In genomic region chr9:120878188-120879130, GRCh38 we compare ENCODE assay signal across 8 cellular contexts. TPM values are rescaled to one million over a fixed set of nuclear protein-coding genes. Genes with fewer than 3 reads are reported as not detected.
DNase-seq lines count a peak whose midpoint lies in the region; ATAC-seq, FAIRE-seq and TF ChIP-seq lines count a peak whose summit lies in the region.

No MANE protein-coding gene starts in this region.

- TF ChIP-seq RAD21 in HepG2 (CRISPR knock-in tag; IDR thresholded peaks at IDR 0.05): no peak

- H3K27ac ChIP-seq in HepG2 (ENCODE audit: extremely low read length, insufficient read depth, low read length) (no peak overlapping the region), right lobe of liver (no peak overlapping the region), esophagus (ENCODE audit: low read depth in 2 of 2, low read length in 1 of 2) (peak overlapping the region; percentile 73 to 98), transverse colon (peak overlapping the region; percentile 87 to 96 (median 95)), suprapubic skin (no peak overlapping the region)

- H3K4me2 ChIP-seq in HepG2 (ENCODE audit: low read depth, low read length): peak overlapping the region; percentile 99

- no peaks in the 10 kb centered on the region for H4K20me1 ChIP-seq in HepG2 (ENCODE audit: insufficient read depth, low read length)

- H3K4me1 ChIP-seq in HepG2 (ENCODE audit: insufficient read depth, low read length) (peaks cover 52% of the 10 kb centered on the region), right lobe of liver (peaks cover 0 to 3% (median 0%) of the 10 kb centered on the region in 4 donors), esophagus (ENCODE audit: control insufficient read depth in 2 of 2, insufficient read depth in 2 of 2, low read length in 1 of 2) (peaks cover 3 to 17% of the 10 kb centered on the region in 2 donors), transverse colon (peaks cover 3 to 28% (median 18%) of the 10 kb centered on the region in 4 donors), suprapubic skin (peaks cover 26% of the 10 kb centered on the region)

- in situ Hi-C loops in HepG2 (cut with HindIII; ENCODE audit: extremely low pct_ligation_motif_present, low pct_unique_long_range_greater_than_20kb) (no loop called here), transverse colon (cut with MboI; ENCODE audit: low pct_ligation_motif_present in 1 of 4, low pct_unique_long_range_greater_than_20kb in 1 of 4, low sequenced_read_pairs in 3 of 4) (no loop called here)

- TF ChIP-seq EP300 in HepG2 (IDR thresholded peaks at IDR 0.05; ENCODE audit: low read depth in 2 of 2, low read length in 2 of 2): no peak
- no peak for TF ChIP-seq EP300 in HepG2 (CRISPR knock-in tag; IDR thresholded peaks at IDR 0.05; ENCODE audit: borderline replicate concordance)
- no peak for TF ChIP-seq EP300 in transverse colon (IDR thresholded peaks at IDR 0.05; ENCODE audit: low read depth)
- no peak for TF ChIP-seq EP300 in suprapubic skin (IDR thresholded peaks at IDR 0.05)

- no peaks in the 10 kb centered on the region for H3K9me3 ChIP-seq in HepG2 (ENCODE audit: low read length)
- H3K9me3 ChIP-seq in right lobe of liver: no peaks in the 10 kb centered on the region
- no peaks in the 10 kb centered on the region for H3K9me3 ChIP-seq in esophagus (ENCODE audit: control insufficient read depth in 2 of 2, insufficient read depth in 1 of 2, low read depth in 1 of 2, low read length in 1 of 2)
- no peaks in the 10 kb centered on the region for H3K9me3 ChIP-seq in transverse colon
- H3K9me3 ChIP-seq in suprapubic skin: no peaks in the 10 kb centered on the region

- peak overlapping the region; percentile 84; the same call in 1 of the 2 replicates for H3K9ac ChIP-seq in HepG2 (ENCODE audit: insufficient read depth, low read depth, low read length)

- no peak for DNase-seq in HepG2 (ENCODE audit: low spot score)
- no peak for DNase-seq in right lobe of liver
- DNase-seq in RPMI8226: peak; percentile 61
- DNase-seq in transverse colon: no peak
- DNase-seq in suprapubic skin (ENCODE audit: low spot score in 2 of 2): no peak

- intact Hi-C loops in HepG2 (cut with micrococcal nuclease; ENCODE audit: unreplicated experiment): loop anchor here (5.0 kb wide), 1 partner anchor 121 kb away; no protein-coding TSS in a partner anchor
- intact Hi-C loops in right lobe of liver (cut with DNase I): loop anchor here in 1 of 2 donors (10.0 kb wide), 1 partner anchor 46 kb away; the partner anchor contains the start of gene TRAF1
- intact Hi-C loops in transverse colon (cut with DNase I; ENCODE audit: low total_unique reads): no loop called here

- H3K79me2 ChIP-seq in HepG2 (ENCODE audit: insufficient read depth, low read length): peaks cover 14% of the 10 kb centered on the region

- no peak for FAIRE-seq in HepG2 (lab: Jason Lieb, UNC)

- BruUV-seq in HepG2 (replicated peaks; lab: Mats Ljungman, UMichigan): no TSS peak

- no peak for ATAC-seq in HepG2
- no peak for ATAC-seq in right lobe of liver
- no peak for ATAC-seq in GM19467 (IDR thresholded peaks at IDR 0.05; ENCODE audit: unreplicated experiment)
- ATAC-seq in GM18519 (IDR thresholded peaks at IDR 0.05; ENCODE audit: low FRiP score, unreplicated experiment): no peak

- WGBS in HepG2 (ENCODE audit: low lambda C conversion rate): 45% methylated on average over 8 of the region's 8 CpGs
- 63% methylated on average over 7 of the region's 8 CpGs for WGBS in right lobe of liver (ENCODE audit: insufficient coverage, low coverage, low lambda C conversion rate, missing lambda C conversion rate)
- 71 to 73% methylated on average over 8 of the region's 8 CpGs for WGBS in esophagus, 2 donors
- 61 to 80% methylated on average over 4 to 8 of the region's 8 CpGs for WGBS in transverse colon (ENCODE audit: low coverage in 1 of 2), 2 donors
- 74% methylated on average over 8 of the region's 8 CpGs for WGBS in suprapubic skin

- H2AFZ ChIP-seq in HepG2 (ENCODE audit: low read length): no peak overlapping the region

- no peak for TF ChIP-seq CTCF in HepG2 (CRISPR knock-in tag; IDR thresholded peaks at IDR 0.05)
- TF ChIP-seq CTCF in right lobe of liver (IDR thresholded peaks at IDR 0.05): no peak
- TF ChIP-seq CTCF in transverse colon (IDR thresholded peaks at IDR 0.05): no peak
- TF ChIP-seq CTCF in suprapubic skin (IDR thresholded peaks at IDR 0.05): no peak

- H3K36me3 ChIP-seq in HepG2 (replicated peaks in 1 of 2; ENCODE audit: control insufficient read depth in 1 of 2, insufficient read depth in 2 of 2, low read length in 2 of 2) (peaks cover 8 to 16% of the 10 kb centered on the region in 2 experiments; a peak in 4 of 5 replicates), right lobe of liver (no peaks in the 10 kb centered on the region), esophagus (ENCODE audit: control insufficient read depth in 2 of 2, insufficient read depth in 2 of 2, low read length in 1 of 2) (peaks cover 0 to under 1% of the 10 kb centered on the region in 2 donors), transverse colon (no peaks in the 10 kb centered on the region), suprapubic skin (no peaks in the 10 kb centered on the region)

- H3K4me3 ChIP-seq in HepG2 (replicated peaks in 1 of 3; ENCODE audit: insufficient read depth in 1 of 3, low read depth in 2 of 3, low read length in 3 of 3): peak overlapping the region; percentile 55 to 89 (median 77); a peak in 5 of 6 replicates
- H3K4me3 ChIP-seq in right lobe of liver: no peak overlapping the region
- H3K4me3 ChIP-seq in esophagus (ENCODE audit: low read depth in 1 of 2, low read length in 2 of 2): peak overlapping the region in 1 of 2 donors; percentile 61
- H3K4me3 ChIP-seq in transverse colon: peak overlapping the region in 1 of 4 donors; percentile 66
- H3K4me3 ChIP-seq in suprapubic skin: no peak overlapping the region

- CTCF ChIA-PET in HepG2 (lab: Yijun Ruan, JAX; ENCODE audit: low intra/inter-chr PET ratio, low total read pairs): no interaction called here

- TF ChIP-seq POLR2A in HepG2 (IDR thresholded peaks at IDR 0.05; ENCODE audit: insufficient read depth in 1 of 2, low read depth in 2 of 2, low read length in 2 of 2) (no peak), right lobe of liver (IDR thresholded peaks at IDR 0.05) (no peak), transverse colon (IDR thresholded peaks at IDR 0.05) (no peak), suprapubic skin (IDR thresholded peaks at IDR 0.05) (no peak)

- H3K27me3 ChIP-seq in HepG2 (ENCODE audit: control insufficient read depth in 1 of 2, insufficient read depth in 2 of 2, low read length in 2 of 2) (no peaks in the 10 kb centered on the region; a peak in 1 of 5 replicates), right lobe of liver (no peaks in the 10 kb centered on the region), esophagus (ENCODE audit: control insufficient read depth in 1 of 2, insufficient read depth in 2 of 2, low read length in 2 of 2) (no peaks in the 10 kb centered on the region), transverse colon (no peaks in the 10 kb centered on the region), suprapubic skin (no peaks in the 10 kb centered on the region)

- POLR2A ChIA-PET in HepG2 (lab: Yijun Ruan, JAX): no interaction called here

RNA-seq across cellular contexts. Expression of gene PHF19, which starts 1.5 kb away (rescaled TPM):
- total RNA-seq in HepG2 (2016; rRNA removed; fragmentation: Illumina TruSeq; extraction: Trizol): 38.9 and 41.3 TPM in 2 replicates
- 37.4 and 48.9 TPM in 2 replicates for total RNA-seq in HepG2 (2016; cell fraction: cytosol; rRNA removed; fragmentation: Illumina TruSeq; extraction: Trizol; ENCODE audit: low read depth)
- total RNA-seq in HepG2 (2016; cell fraction: insoluble cytoplasmic fraction; rRNA removed; fragmentation: Illumina TruSeq; extraction: Trizol): 37.1 and 41.5 TPM in 2 replicates
- 43.2 and 56.9 TPM in 2 replicates for total RNA-seq in HepG2 (2016; cell fraction: membrane; rRNA removed; fragmentation: Illumina TruSeq; extraction: Trizol)
- 34.7 and 40.7 TPM in 2 replicates for total RNA-seq in HepG2 (2016; cell fraction: nucleus; rRNA removed; fragmentation: Illumina TruSeq; extraction: Trizol)
- polyA plus RNA-seq in HepG2 (2011; rRNA removed): 25.5 and 29.7 TPM in 2 replicates
- polyA plus RNA-seq in HepG2 (2011; cell fraction: cytosol; rRNA removed): 20.2 and 33.0 TPM in 2 replicates
- 61.0 and 76.3 TPM in 2 replicates for polyA plus RNA-seq in HepG2 (2011; cell fraction: nucleus; rRNA removed)
- 20.3 and 24.3 TPM in 2 replicates for polyA plus RNA-seq in HepG2 (2012)
- polyA plus RNA-seq in HepG2 (2016; cell fraction: cytosol; fragmentation: Illumina TruSeq; extraction: Trizol; ENCODE audit: low read depth): 79.2 and 107 TPM in 2 replicates
- polyA plus RNA-seq in HepG2 (2016; cell fraction: insoluble cytoplasmic fraction; fragmentation: Illumina TruSeq; extraction: Trizol; ENCODE audit: low read depth): 42.2 and 45.3 TPM in 2 replicates
- polyA plus RNA-seq in HepG2 (2016; cell fraction: membrane; fragmentation: Illumina TruSeq; extraction: Trizol; ENCODE audit: low read depth): 66.8 and 74.2 TPM in 2 replicates
- polyA plus RNA-seq in HepG2 (2016; cell fraction: nucleus; fragmentation: Illumina TruSeq; extraction: Trizol; ENCODE audit: insufficient read depth, low read depth): 60.4 and 66.8 TPM in 2 replicates
- polyA minus RNA-seq in HepG2 (2011; rRNA and poly(A)+ RNA removed; ENCODE audit: low replicate concordance): 67.2 and 159 TPM in 2 replicates
- 15.8 and 17.7 TPM in 2 replicates for polyA minus RNA-seq in HepG2 (2011; cell fraction: cytosol; rRNA and poly(A)+ RNA removed)
- 34.7 and 42.2 TPM in 2 replicates for polyA minus RNA-seq in HepG2 (2011; cell fraction: nucleus; rRNA and poly(A)+ RNA removed)
- 1 to 10 TPM; 2.2 to 8.0 (median 5.2) TPM for total RNA-seq in right lobe of liver
- polyA plus RNA-seq in esophagus: 10 to 100 TPM; 22.3 to 28.8 TPM
- total RNA-seq in transverse colon: 10 to 100 TPM in 2 of 4 donors, 1 to 10 TPM in 2; 6.7 to 11.1 (median 9.3) TPM
- 10 to 100 TPM; 11.3 to 15.5 (median 13.8) TPM for total RNA-seq in suprapubic skin

RNA-seq across cellular contexts. Expression of gene PSMD5, which starts 35.7 kb away (rescaled TPM):
- total RNA-seq in HepG2 (2016; rRNA removed; fragmentation: Illumina TruSeq; extraction: Trizol) (18.1 and 32.6 TPM in 2 replicates), right lobe of liver (10 to 100 TPM; 14.1 to 29.2 (median 21.5) TPM), transverse colon (10 to 100 TPM; 25.3 to 36.6 (median 28.7) TPM), suprapubic skin (10 to 100 TPM; 30.7 to 47.7 (median 33.0) TPM)
- 4.5 and 4.8 TPM in 2 replicates for total RNA-seq in HepG2 (2016; cell fraction: cytosol; rRNA removed; fragmentation: Illumina TruSeq; extraction: Trizol; ENCODE audit: low read depth)
- 18.2 and 34.4 TPM in 2 replicates for total RNA-seq in HepG2 (2016; cell fraction: insoluble cytoplasmic fraction; rRNA removed; fragmentation: Illumina TruSeq; extraction: Trizol)
- total RNA-seq in HepG2 (2016; cell fraction: membrane; rRNA removed; fragmentation: Illumina TruSeq; extraction: Trizol): 10.6 and 10.9 TPM in 2 replicates
- total RNA-seq in HepG2 (2016; cell fraction: nucleus; rRNA removed; fragmentation: Illumina TruSeq; extraction: Trizol): 12.4 and 13.6 TPM in 2 replicates
- polyA plus RNA-seq in HepG2 (2011; rRNA removed) (10.6 and 12.7 TPM in 2 replicates), esophagus (10 to 100 TPM; 12.1 to 15.8 TPM)
- 5.4 and 8.9 TPM in 2 replicates for polyA plus RNA-seq in HepG2 (2011; cell fraction: cytosol; rRNA removed)
- 3.1 and 5.2 TPM in 2 replicates for polyA plus RNA-seq in HepG2 (2011; cell fraction: nucleus; rRNA removed)
- 9.2 and 10.8 TPM in 2 replicates for polyA plus RNA-seq in HepG2 (2012)
- polyA plus RNA-seq in HepG2 (2016; cell fraction: cytosol; fragmentation: Illumina TruSeq; extraction: Trizol; ENCODE audit: low read depth): 1.4 and 1.6 TPM in 2 replicates
- 28.5 and 31.9 TPM in 2 replicates for polyA plus RNA-seq in HepG2 (2016; cell fraction: insoluble cytoplasmic fraction; fragmentation: Illumina TruSeq; extraction: Trizol; ENCODE audit: low read depth)
- 5.5 and 6.3 TPM in 2 replicates for polyA plus RNA-seq in HepG2 (2016; cell fraction: membrane; fragmentation: Illumina TruSeq; extraction: Trizol; ENCODE audit: low read depth)
- polyA plus RNA-seq in HepG2 (2016; cell fraction: nucleus; fragmentation: Illumina TruSeq; extraction: Trizol; ENCODE audit: insufficient read depth, low read depth): 15.3 and 18.2 TPM in 2 replicates
- 11.4 and 32.6 TPM in 2 replicates for polyA minus RNA-seq in HepG2 (2011; rRNA and poly(A)+ RNA removed; ENCODE audit: low replicate concordance)
- polyA minus RNA-seq in HepG2 (2011; cell fraction: cytosol; rRNA and poly(A)+ RNA removed): 10.7 and 13.2 TPM in 2 replicates
- 14.9 and 16.2 TPM in 2 replicates for polyA minus RNA-seq in HepG2 (2011; cell fraction: nucleus; rRNA and poly(A)+ RNA removed)

RNA-seq across cellular contexts. Expression of gene TRAF1, which starts 48.1 kb away (rescaled TPM):
- total RNA-seq in HepG2 (2016; rRNA removed; fragmentation: Illumina TruSeq; extraction: Trizol): 0.11 and 0.44 TPM in 2 replicates
- total RNA-seq in HepG2 (2016; cell fraction: cytosol; rRNA removed; fragmentation: Illumina TruSeq; extraction: Trizol; ENCODE audit: low read depth): 0.09 and 0.10 TPM in 2 replicates
- total RNA-seq in HepG2 (2016; cell fraction: insoluble cytoplasmic fraction; rRNA removed; fragmentation: Illumina TruSeq; extraction: Trizol): 0.25 and 0.39 TPM in 2 replicates
- total RNA-seq in HepG2 (2016; cell fraction: membrane; rRNA removed; fragmentation: Illumina TruSeq; extraction: Trizol): 0.09 and 0.21 TPM in 2 replicates
- 0.75 and 0.87 TPM in 2 replicates for total RNA-seq in HepG2 (2016; cell fraction: nucleus; rRNA removed; fragmentation: Illumina TruSeq; extraction: Trizol)
- 1.0 and 1.8 TPM in 2 replicates for polyA plus RNA-seq in HepG2 (2011; rRNA removed)
- polyA plus RNA-seq in HepG2 (2011; cell fraction: cytosol; rRNA removed): 0.48 and 0.60 TPM in 2 replicates
- polyA plus RNA-seq in HepG2 (2011; cell fraction: nucleus; rRNA removed): 5.5 and 7.6 TPM in 2 replicates
- polyA plus RNA-seq in HepG2 (2012): 0.59 and 0.96 TPM in 2 replicates
- polyA plus RNA-seq in HepG2 (2016; cell fraction: cytosol; fragmentation: Illumina TruSeq; extraction: Trizol; ENCODE audit: low read depth): 0.07 and 0.10 TPM in 2 replicates
- polyA plus RNA-seq in HepG2 (2016; cell fraction: insoluble cytoplasmic fraction; fragmentation: Illumina TruSeq; extraction: Trizol; ENCODE audit: low read depth): 0.19 and 0.26 TPM in 2 replicates
- 0.09 and 0.19 TPM in 2 replicates for polyA plus RNA-seq in HepG2 (2016; cell fraction: membrane; fragmentation: Illumina TruSeq; extraction: Trizol; ENCODE audit: low read depth)
- 2.2 TPM in 2 replicates for polyA plus RNA-seq in HepG2 (2016; cell fraction: nucleus; fragmentation: Illumina TruSeq; extraction: Trizol; ENCODE audit: insufficient read depth, low read depth)
- polyA minus RNA-seq in HepG2 (2011; rRNA and poly(A)+ RNA removed; ENCODE audit: low replicate concordance): 0.91 and 1.4 TPM in 2 replicates
- polyA minus RNA-seq in HepG2 (2011; cell fraction: cytosol; rRNA and poly(A)+ RNA removed): 0.09 and 0.20 TPM in 2 replicates
- polyA minus RNA-seq in HepG2 (2011; cell fraction: nucleus; rRNA and poly(A)+ RNA removed): 3.5 and 3.7 TPM in 2 replicates
- 1 to 10 TPM in 5 of 6 experiments, under 1 TPM in 1; 0.99 to 2.5 (median 2.1) TPM for total RNA-seq in right lobe of liver
- polyA plus RNA-seq in esophagus: 1 to 10 TPM; 2.7 to 6.1 TPM
- total RNA-seq in transverse colon: 1 to 10 TPM; 2.2 to 7.2 (median 4.3) TPM
- 10 to 100 TPM in 1 of 4 donors, 1 to 10 TPM in 3; 3.5 to 12.2 (median 7.5) TPM for total RNA-seq in suprapubic skin

Comparison
In these comparisons a context has a peak if more than half of its experiments do, and no peak if none do; other contexts are left out.
1. H3K4me3 ChIP-seq: peak in HepG2 (3 of 3); none in right lobe of liver (0 of 3) and suprapubic skin (single experiment).
2. H3K27ac ChIP-seq: peak in esophagus (2 of 2) and transverse colon (4 of 4); none in HepG2 (single experiment), right lobe of liver (0 of 3) and suprapubic skin (single experiment).